ENCODE assay signal across 9 cellular contexts in genomic region chr1:180586671-180587155, GRCh38. TPM values are rescaled to one million over a fixed set of nuclear protein-coding genes. Genes with fewer than 3 reads are reported as not detected.
DNase-seq lines count a peak whose midpoint lies in the region; ATAC-seq and TF ChIP-seq lines count a peak whose summit lies in the region.
"Had no signal": no experiment of that assay in that cellular context is flagged by ENCODE, and none has a peak within 500 bp of the region (broad histone marks: within the 10 kb centered on the region; RNA-seq: fewer than 3 reads in every experiment).

No MANE protein-coding gene starts in this region.

- peaks cover 5% of the 10 kb centered on the region; the same call in 1 of the 2 replicates for H3K4me1 Mint-ChIP-seq in WTC11
- no peaks in the 10 kb centered on the region for H3K4me1 Mint-ChIP-seq in stimulated activated memory B cell treated with anti-CD40 and anti-IgM and Interleukin-4, amounts not matched to agents 10 μg/mL and 1 μg/mL and 100 μg/mL, for 72 hours

- H3K36me3 Mint-ChIP-seq in WTC11, result 0 out of 2 replicates have a peak, but pooled peaks cover 2% of the 10 kb centered on the region
- H3K36me3 Mint-ChIP-seq in stimulated activated memory B cell treated with anti-CD40 and anti-IgM and Interleukin-4, amounts not matched to agents 10 μg/mL and 1 μg/mL and 100 μg/mL, for 72 hours, result no peaks in the 10 kb centered on the region

- TF ChIP-seq CTCF in WTC11 (IDR thresholded peaks at IDR 0.05), result no peak

- peaks cover 4% of the 10 kb centered on the region; the same call in 1 of the 2 replicates for H3K9me3 ChIP-seq in MG63

- no peaks in the 10 kb centered on the region for H3K36me3 ChIP-seq in MG63

- DNase-seq in Caki2 (ENCODE audit: low read depth) (peak; percentile 60), MG63 (peak; percentile 67), WTC11 (ENCODE audit: low spot score) (no peak), kidney tubule cell (ENCODE audit: low spot score) (peak; percentile 99), inferior parietal cortex (ENCODE audit: extremely low spot score) (no peak), HuH-7.5 (ENCODE audit: low spot score) (no peak)

- ATAC-seq in WTC11, result 0 out of 2 replicates have a peak, but pooled peaks have one; percentile 16
- no peak for ATAC-seq in stimulated activated memory B cell treated with anti-CD40 and anti-IgM and Interleukin-4, amounts not matched to agents 10 μg/mL and 1 μg/mL and 100 μg/mL, for 72 hours
- ATAC-seq in HG03097 (IDR thresholded peaks at IDR 0.05; ENCODE audit: low FRiP score, unreplicated experiment), result no peak

- H3K4me3 Mint-ChIP-seq in WTC11, result no peak overlapping the region
- no peak overlapping the region for H3K4me3 Mint-ChIP-seq in stimulated activated memory B cell treated with anti-CD40 and anti-IgM and Interleukin-4, amounts not matched to agents 10 μg/mL and 1 μg/mL and 100 μg/mL, for 72 hours

- H3K9me3 Mint-ChIP-seq in WTC11, result peaks cover 11% of the 10 kb centered on the region
- peaks cover 2% of the 10 kb centered on the region for H3K9me3 Mint-ChIP-seq in stimulated activated memory B cell treated with anti-CD40 and anti-IgM and Interleukin-4, amounts not matched to agents 10 μg/mL and 1 μg/mL and 100 μg/mL, for 72 hours

- POLR2A ChIA-PET in WTC11 (lab: Charles Lee), result no interaction called here

- H3K4me3 ChIP-seq in MG63, result no peak overlapping the region
- H3K4me3 ChIP-seq: lung had no signal

- no peaks in the 10 kb centered on the region for H3K27me3 Mint-ChIP-seq in WTC11 (ENCODE audit: low read depth)
- H3K27me3 Mint-ChIP-seq in stimulated activated memory B cell treated with anti-CD40 and anti-IgM and Interleukin-4, amounts not matched to agents 10 μg/mL and 1 μg/mL and 100 μg/mL, for 72 hours, result peaks cover 20% of the 10 kb centered on the region

- no peak overlapping the region for H3K27ac Mint-ChIP-seq in WTC11
- H3K27ac Mint-ChIP-seq in stimulated activated memory B cell treated with anti-CD40 and anti-IgM and Interleukin-4, amounts not matched to agents 10 μg/mL and 1 μg/mL and 100 μg/mL, for 72 hours, result no peak overlapping the region

- CTCF ChIA-PET in WTC11 (lab: Charles Lee), result interaction anchor here (0.7 kb wide), 1 partner anchor 10 kb away, joined by 4 read pairs; no protein-coding TSS in a partner anchor

- H3K27me3 ChIP-seq in MG63, result no peaks in the 10 kb centered on the region

- in situ Hi-C loops in Caki2 (cut with HindIII; ENCODE audit: low pct_unique_long_range_greater_than_20kb, low sequenced_read_pairs), result no loop called here

TF ChIP-seq in WTC11, 78 proteins besides CTCF, POLR2A, EP300 and RAD21:
- TF ChIP-seq GABPB1 (CRISPR knock-in tag; IDR thresholded peaks at IDR 0.05) (peak; percentile 36; the same call in 1 of the 2 replicates), STAT6 (CRISPR knock-in tag; conservative IDR thresholded peaks at IDR 0.05; ENCODE audit: low read depth) (no peak)
TF ChIP-seq in WTC11: peak in this region for 1.

RNA-seq across cellular contexts. Expression of gene OVAAL, which starts 27.9 kb away (rescaled TPM):
- 0.61 TPM in 1 of 2 replicates, not detected in the other for total RNA-seq in Caki2 (2014; rRNA removed; shearing (Covaris generic); ENCODE audit: low replicate concordance)
- total RNA-seq in MG63 (2014; rRNA removed; shearing (Covaris generic); ENCODE audit: low replicate concordance), result not detected in 2 replicates
- total RNA-seq in WTC11 (2021), result not detected in 3 replicates

RNA-seq across cellular contexts. Expression of gene XPR1, which starts 45.1 kb away (rescaled TPM):
- total RNA-seq in Caki2 (2014; rRNA removed; shearing (Covaris generic); ENCODE audit: low replicate concordance), result 14.1 and 20.4 TPM in 2 replicates
- 12.8 and 15.4 TPM in 2 replicates for total RNA-seq in MG63 (2014; rRNA removed; shearing (Covaris generic); ENCODE audit: low replicate concordance)
- total RNA-seq in WTC11 (2021), result 34.6 to 38.8 TPM (median 37.8 TPM) in 3 replicates

Comparison
In these comparisons a context has a peak if more than half of its experiments do, and no peak if none do; other contexts are left out.
1. DNase-seq: peak in Caki2 (single experiment), MG63 (single experiment) and kidney tubule cell (single experiment); none in WTC11 (single experiment), inferior parietal cortex (single experiment) and HuH-7.5 (single experiment).